Comparison of ENCODE assay signal across 8 cellular contexts in the genomic region with DNA sequence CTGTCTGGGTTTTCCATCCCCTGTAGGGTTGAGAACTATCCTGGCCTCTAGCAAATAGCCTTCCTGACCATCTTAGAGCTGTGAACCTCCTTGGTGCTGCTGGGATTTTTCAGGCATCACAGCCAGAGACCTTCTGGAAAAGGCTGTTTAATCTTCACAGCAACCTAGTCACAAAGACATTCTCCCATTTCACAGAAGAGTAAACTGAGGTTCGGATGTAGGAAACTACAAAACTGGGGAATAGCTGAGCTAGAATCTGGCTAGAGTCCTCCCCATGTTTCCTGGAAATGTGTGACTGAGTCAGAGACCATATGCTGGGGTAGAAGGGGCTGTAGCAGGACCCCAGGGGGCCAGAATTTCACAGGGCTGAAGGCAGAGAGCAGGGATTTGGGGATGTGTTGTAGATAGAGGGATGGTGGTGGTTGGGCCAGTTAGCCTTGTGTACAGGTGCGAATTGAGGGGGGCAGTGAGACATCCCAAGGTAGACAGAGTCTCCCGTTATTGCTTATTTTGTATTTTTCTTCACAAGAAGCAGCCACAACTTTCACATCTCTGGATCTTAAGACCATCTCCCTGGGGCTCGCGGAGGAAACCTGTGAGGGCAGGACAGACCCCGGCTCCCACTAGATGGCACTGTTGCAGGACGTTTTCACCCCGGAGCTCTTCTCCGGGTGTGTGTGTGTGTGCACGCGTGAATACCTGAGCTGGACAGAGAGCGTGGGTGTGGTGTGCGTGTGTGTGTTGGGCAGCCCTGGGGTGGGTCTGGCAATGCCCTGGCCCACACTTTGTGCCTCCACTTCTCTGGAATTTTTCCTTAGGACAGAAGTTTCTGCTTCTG.
DNase-seq lines count a peak whose midpoint lies in the region; ATAC-seq and TF ChIP-seq lines count a peak whose summit lies in the region.

No MANE protein-coding gene starts in this region.

- H3K4me3 ChIP-seq in GM12864 (ENCODE audit: low read depth, low read length) (no peak overlapping the region), epithelial cell of esophagus (ENCODE audit: low read length) (no peak overlapping the region)

- ATAC-seq in HG03045 (IDR thresholded peaks at IDR 0.05; ENCODE audit: unreplicated experiment) (peak; percentile 56), GM18861 (IDR thresholded peaks at IDR 0.05; ENCODE audit: unreplicated experiment) (no peak)
- peak; percentile 66 for ATAC-seq in activated CD8-positive, alpha-beta memory T cell treated with anti-CD3 and anti-CD28 coated beads, Interleukin-2, amount 10 ng/mL, durations not matched to agents 7 days and 5 days
- peak; percentile 66 for ATAC-seq in stimulated activated memory B cell treated with anti-CD40 and anti-IgM and Interleukin-4, amounts not matched to agents 10 μg/mL and 1 μg/mL and 100 μg/mL, for 72 hours

- H3K4me1 Mint-ChIP-seq in activated CD8-positive, alpha-beta memory T cell treated with anti-CD3 and anti-CD28 coated beads, Interleukin-2, amount 10 ng/mL, durations not matched to agents 7 days and 5 days: peaks cover 14% of the 10 kb centered on the region
- peaks cover 11% of the 10 kb centered on the region for H3K4me1 Mint-ChIP-seq in stimulated activated memory B cell treated with anti-CD40 and anti-IgM and Interleukin-4, amounts not matched to agents 10 μg/mL and 1 μg/mL and 100 μg/mL, for 72 hours

- H3K27ac Mint-ChIP-seq in activated CD8-positive, alpha-beta memory T cell treated with anti-CD3 and anti-CD28 coated beads, Interleukin-2, amount 10 ng/mL, durations not matched to agents 7 days and 5 days: no peak overlapping the region
- H3K27ac Mint-ChIP-seq in stimulated activated memory B cell treated with anti-CD40 and anti-IgM and Interleukin-4, amounts not matched to agents 10 μg/mL and 1 μg/mL and 100 μg/mL, for 72 hours: no peak overlapping the region

- H3K36me3 Mint-ChIP-seq in activated CD8-positive, alpha-beta memory T cell treated with anti-CD3 and anti-CD28 coated beads, Interleukin-2, amount 10 ng/mL, durations not matched to agents 7 days and 5 days: no peaks in the 10 kb centered on the region
- H3K36me3 Mint-ChIP-seq in stimulated activated memory B cell treated with anti-CD40 and anti-IgM and Interleukin-4, amounts not matched to agents 10 μg/mL and 1 μg/mL and 100 μg/mL, for 72 hours: no peaks in the 10 kb centered on the region

- TF ChIP-seq CTCF in GM12864 (IDR thresholded peaks at IDR 0.05; ENCODE audit: low read depth, low read length, missing control alignments) (peak; percentile 86), epithelial cell of esophagus (IDR thresholded peaks at IDR 0.05; ENCODE audit: insufficient read depth, low read depth, low read length, missing control alignments) (peak; percentile 82)

- H3K27me3 Mint-ChIP-seq in activated CD8-positive, alpha-beta memory T cell treated with anti-CD3 and anti-CD28 coated beads, Interleukin-2, amount 10 ng/mL, durations not matched to agents 7 days and 5 days: peaks cover 32% of the 10 kb centered on the region
- H3K27me3 Mint-ChIP-seq in stimulated activated memory B cell treated with anti-CD40 and anti-IgM and Interleukin-4, amounts not matched to agents 10 μg/mL and 1 μg/mL and 100 μg/mL, for 72 hours: peaks cover 23% of the 10 kb centered on the region

- DNase-seq in GM12864 (ENCODE audit: low read depth) (no peak), NCI-H774 (lab: John Stamatoyannopoulos, UW) (peak; percentile 14), epithelial cell of esophagus (ENCODE audit: low read depth) (peak; percentile 63), middle frontal gyrus (ENCODE audit: extremely low spot score, low spot score) (peak; percentile 44)
- peak; percentile 71 for DNase-seq in activated CD8-positive, alpha-beta memory T cell treated with anti-CD3 and anti-CD28 coated beads, Interleukin-2, amount 10 ng/mL, durations not matched to agents 7 days and 5 days

- H3K9me3 Mint-ChIP-seq in activated CD8-positive, alpha-beta memory T cell treated with anti-CD3 and anti-CD28 coated beads, Interleukin-2, amount 10 ng/mL, durations not matched to agents 7 days and 5 days (ENCODE audit: low read depth): no peaks in the 10 kb centered on the region
- no peaks in the 10 kb centered on the region for H3K9me3 Mint-ChIP-seq in stimulated activated memory B cell treated with anti-CD40 and anti-IgM and Interleukin-4, amounts not matched to agents 10 μg/mL and 1 μg/mL and 100 μg/mL, for 72 hours

- H3K4me3 Mint-ChIP-seq in activated CD8-positive, alpha-beta memory T cell treated with anti-CD3 and anti-CD28 coated beads, Interleukin-2, amount 10 ng/mL, durations not matched to agents 7 days and 5 days: no peak overlapping the region
- no peak overlapping the region for H3K4me3 Mint-ChIP-seq in stimulated activated memory B cell treated with anti-CD40 and anti-IgM and Interleukin-4, amounts not matched to agents 10 μg/mL and 1 μg/mL and 100 μg/mL, for 72 hours

- CTCF ChIA-PET in activated CD8-positive, alpha-beta memory T cell treated with anti-CD3 and anti-CD28 coated beads, Interleukin-2, amount 10 ng/mL, durations not matched to agents 7 days and 5 days (lab: Charles Lee): interaction anchor here (0.6 to 5.7 kb wide), 21 partner anchors 9 to 1832 kb away, joined by 3 to 44 read pairs (median 3); no protein-coding TSS in a partner anchor
